Comparison of ENCODE assay signal across 12 cellular contexts in genomic region chr1:93679546-93679945, GRCh38. TPM values are rescaled to one million over a fixed set of nuclear protein-coding genes. Genes with fewer than 3 reads are reported as not detected.
DNase-seq lines count a peak whose midpoint lies in the region; ATAC-seq and TF ChIP-seq lines count a peak whose summit lies in the region.
"Had no signal": no experiment of that assay in that cellular context is flagged by ENCODE, and none has a peak within 500 bp of the region (broad histone marks: within the 10 kb centered on the region; RNA-seq: fewer than 3 reads in every experiment).

No MANE protein-coding gene starts in this region.

- DNase-seq in astrocyte of the cerebellum (ENCODE audit: low read depth), result no peak
- no peak for DNase-seq in left lung
- no peak for DNase-seq in activated CD4-positive, alpha-beta T cell treated with anti-CD3 and anti-CD28 coated beads for 48 hours
- no peak for DNase-seq in activated gamma-delta T cell (lab: John Stamatoyannopoulos, UW)
- DNase-seq in activated naive CD4-positive, alpha-beta T cell treated with anti-CD3 and anti-CD28 coated beads, Interleukin-2, amount 50 U/mL, for 72 hours (ENCODE audit: low spot score in 2 of 2), result no peak
- DNase-seq in MV-4-11 (lab: John Stamatoyannopoulos, UW), result no peak
- DNase-seq: activated CD4-positive, alpha-beta T cell treated with anti-CD3 and anti-CD28 coated beads, Interleukin-2, amount 50 U/mL, for 48 hours; activated naive CD8-positive, alpha-beta T cell treated with anti-CD3 and anti-CD28 coated beads, Interleukin-2, amount 10 ng/mL, durations not matched to agents 7 days and 5 days; NCI-H446 had no signal

- no peak overlapping the region for H3K4me3 ChIP-seq in HUES48 (ENCODE audit: low read depth, low read length)
- H3K4me3 ChIP-seq in astrocyte of the cerebellum (ENCODE audit: low read depth, low read length), result peak overlapping the region; percentile 84
- peak overlapping the region in 1 of 2 donors; percentile 75 for H3K4me3 ChIP-seq in left lung
- peak overlapping the region in 3 of 5 donors; percentile 29 to 82 (median 69) for H3K4me3 ChIP-seq in subcutaneous abdominal adipose tissue (ENCODE audit: low read depth in 1 of 5, low read length in 5 of 5)
- H3K4me3 ChIP-seq: SK-N-MC had no signal

- H3K27ac ChIP-seq in HUES48 (ENCODE audit: low read depth, low read length), result peak overlapping the region; percentile 8
- peak overlapping the region; percentile 89 to 94 for H3K27ac ChIP-seq in left lung
- H3K27ac ChIP-seq in subcutaneous abdominal adipose tissue (ENCODE audit: low read depth, low read length), result peak overlapping the region; percentile 86
- H3K27ac ChIP-seq: SK-N-MC had no signal

- H3K9me3 ChIP-seq in HUES48 (ENCODE audit: control insufficient read depth, insufficient read depth, low read length) (no peaks in the 10 kb centered on the region), left lung (no peaks in the 10 kb centered on the region), subcutaneous abdominal adipose tissue (ENCODE audit: control insufficient read depth in 5 of 5, low read length in 5 of 5) (no peaks in the 10 kb centered on the region)

- in situ Hi-C loops in astrocyte of the cerebellum (cut with HindIII; ENCODE audit: low sequenced_read_pairs), result no loop called here

- intact Hi-C loops in left lung (cut with DNase I), result no loop called here

- H3K9me3 Mint-ChIP-seq in activated naive CD4-positive, alpha-beta T cell treated with anti-CD3 and anti-CD28 coated beads, Interleukin-2, amount 50 U/mL, for 72 hours, result no peaks in the 10 kb centered on the region
- H3K9me3 Mint-ChIP-seq: activated naive CD8-positive, alpha-beta T cell treated with anti-CD3 and anti-CD28 coated beads, Interleukin-2, amount 10 ng/mL, durations not matched to agents 7 days and 5 days had no signal

- no peak for TF ChIP-seq CTCF in astrocyte of the cerebellum (IDR thresholded peaks at IDR 0.05; ENCODE audit: low read depth, low read length, missing control alignments)
- no peak for TF ChIP-seq CTCF in left lung (IDR thresholded peaks at IDR 0.05)

- no peak overlapping the region for H3K9ac ChIP-seq in HUES48 (ENCODE audit: low read depth, low read length)
- H3K9ac ChIP-seq in subcutaneous abdominal adipose tissue (ENCODE audit: low read length in 5 of 5), result peak overlapping the region in 3 of 5 donors; percentile 6 to 48 (median 33)

- peaks cover 5 to 6% of the 10 kb centered on the region in 2 donors for H3K36me3 Mint-ChIP-seq in activated naive CD4-positive, alpha-beta T cell treated with anti-CD3 and anti-CD28 coated beads, Interleukin-2, amount 50 U/mL, for 72 hours

- H3K4me1 ChIP-seq in HUES48 (ENCODE audit: control insufficient read depth, insufficient read depth, low read length), result peaks cover 34% of the 10 kb centered on the region
- peaks cover 9 to 35% of the 10 kb centered on the region in 2 donors for H3K4me1 ChIP-seq in left lung
- peaks cover 4 to 65% (median 53%) of the 10 kb centered on the region in 5 donors for H3K4me1 ChIP-seq in subcutaneous abdominal adipose tissue (ENCODE audit: control insufficient read depth in 5 of 5, insufficient read depth in 5 of 5, low read length in 5 of 5)

- no peak for ATAC-seq in left lung
- ATAC-seq in activated naive CD4-positive, alpha-beta T cell treated with anti-CD3 and anti-CD28 coated beads, Interleukin-2, amount 50 U/mL, for 72 hours, result no peak

- peaks cover 23% of the 10 kb centered on the region for H3K27me3 ChIP-seq in HUES48 (ENCODE audit: control insufficient read depth, insufficient read depth, low read length)
- H3K27me3 ChIP-seq in left lung, result peaks cover 0 to 33% of the 10 kb centered on the region in 2 donors
- no peaks in the 10 kb centered on the region for H3K27me3 ChIP-seq in subcutaneous abdominal adipose tissue (ENCODE audit: control insufficient read depth in 5 of 5, insufficient read depth in 4 of 5, low read length in 5 of 5)

- no peak overlapping the region for H3K27ac Mint-ChIP-seq in activated naive CD4-positive, alpha-beta T cell treated with anti-CD3 and anti-CD28 coated beads, Interleukin-2, amount 50 U/mL, for 72 hours
- H3K27ac Mint-ChIP-seq: activated naive CD8-positive, alpha-beta T cell treated with anti-CD3 and anti-CD28 coated beads, Interleukin-2, amount 10 ng/mL, durations not matched to agents 7 days and 5 days had no signal

- H3K36me3 ChIP-seq in HUES48 (ENCODE audit: control insufficient read depth, insufficient read depth, low read length), result peaks cover 1% of the 10 kb centered on the region; the same call in 1 of the 2 replicates
- H3K36me3 ChIP-seq in left lung, result no peaks in the 10 kb centered on the region
- peaks cover 0 to 8% (median 0%) of the 10 kb centered on the region in 5 donors for H3K36me3 ChIP-seq in subcutaneous abdominal adipose tissue (ENCODE audit: control insufficient read depth in 5 of 5, insufficient read depth in 5 of 5, low read length in 5 of 5)

RNA-seq across cellular contexts. Expression of gene BCAR3, which starts 2.1 kb away (rescaled TPM):
- 10 to 100 TPM; 18.7 to 26.0 TPM for total RNA-seq in left lung
- under 1 TPM; 0.25 to 0.72 TPM for total RNA-seq in activated naive CD4-positive, alpha-beta T cell treated with anti-CD3 and anti-CD28 coated beads, Interleukin-2, amount 50 U/mL, for 72 hours

Comparison
In these comparisons a context has a peak if more than half of its experiments do, and no peak if none do; other contexts are left out.
1. H3K27ac ChIP-seq: peak in every context shown above with its lines; median percentile 92 in left lung; 86 in subcutaneous abdominal adipose tissue; 8 in HUES48.
2. RNA of gene BCAR3, which starts 2.1 kb away (total RNA-seq): 18.7 to 26.0 TPM in left lung; 0.25 to 0.72 TPM in activated naive CD4-positive, alpha-beta T cell treated with anti-CD3 and anti-CD28 coated beads, Interleukin-2, amount 50 U/mL, for 72 hours; every median in the first group is over 10 times any median in the second.